ENCODE assay signal across 8 cellular contexts in the genomic region with DNA sequence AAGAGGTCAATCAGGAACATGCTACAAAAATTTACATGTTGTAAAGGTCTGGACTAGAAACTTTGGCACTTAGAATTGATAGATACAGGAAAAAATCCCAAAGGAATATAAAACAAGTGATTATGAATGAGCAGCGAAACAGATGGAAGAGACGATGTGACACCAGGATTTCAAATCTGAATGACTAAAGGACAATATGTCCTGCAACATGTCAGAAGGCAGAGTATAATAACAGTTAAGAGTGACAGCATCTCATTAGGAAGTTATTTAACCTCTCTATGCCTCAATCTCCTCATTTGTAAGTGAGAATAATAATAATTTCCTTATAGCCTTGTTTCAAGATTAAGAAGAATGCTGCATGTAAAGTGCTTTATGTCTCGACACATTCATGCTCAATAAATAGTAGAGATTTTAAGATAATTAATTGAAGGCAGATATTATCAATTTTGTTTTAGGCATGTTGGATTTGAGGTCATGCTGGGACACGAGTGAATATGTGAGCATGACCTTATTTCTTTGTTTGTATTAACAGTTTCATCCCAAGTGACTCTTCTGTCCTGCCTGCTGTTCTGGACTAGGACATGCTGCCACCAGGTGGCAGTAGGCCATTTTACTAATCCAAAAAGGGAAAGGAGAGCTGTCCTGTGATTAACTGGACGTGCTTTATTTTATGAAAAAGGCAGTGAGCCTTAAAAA. TPM values are rescaled to one million over a fixed set of nuclear protein-coding genes. Genes with fewer than 3 reads are reported as not detected.
DNase-seq lines count a peak whose midpoint lies in the region; ATAC-seq and TF ChIP-seq lines count a peak whose summit lies in the region.

No MANE protein-coding gene starts in this region.

- 37% methylated on average over 5 of the region's 5 CpGs for WGBS in prostate gland

- H3K27ac ChIP-seq in cardiac muscle cell (no peak overlapping the region), prostate gland (no peak overlapping the region)

- TF ChIP-seq POLR2A in prostate gland (IDR thresholded peaks at IDR 0.05): no peak

- TF ChIP-seq CTCF in cardiac muscle cell (IDR thresholded peaks at IDR 0.05; ENCODE audit: low read depth, low read length) (peak; percentile 85), prostate gland (IDR thresholded peaks at IDR 0.05) (peak; percentile 72 to 89 (median 84))

- H3K4me3 ChIP-seq in cardiac muscle cell (no peak overlapping the region), prostate gland (no peak overlapping the region)

- H3K4me1 ChIP-seq in cardiac muscle cell (ENCODE audit: low read depth) (peaks cover 3% of the 10 kb centered on the region), prostate gland (replicated peaks) (no peaks in the 10 kb centered on the region)

- ATAC-seq in GM21367 (IDR thresholded peaks at IDR 0.05; ENCODE audit: unreplicated experiment): peak; percentile 38

- DNase-seq in DMS 273 (lab: John Stamatoyannopoulos, UW; ENCODE audit: unreplicated experiment): peak; percentile 82
- peak; percentile 53 for DNase-seq in KBM-7
- DNase-seq in RPMI8226: peak; percentile 59
- DNase-seq in activated naive CD4-positive, alpha-beta T cell treated with anti-CD3 and anti-CD28 coated beads, Interleukin-2, amount 50 U/mL, for 16 hours: peak; percentile 47
- peak; percentile 65 to 85 for DNase-seq in cardiac muscle cell (ENCODE audit: low read depth in 1 of 2, low spot score in 1 of 2)
- peak; percentile 74 for DNase-seq in prostate gland (ENCODE audit: low spot score)
- DNase-seq in NCI-H128 (lab: John Stamatoyannopoulos, UW; ENCODE audit: unreplicated experiment): no peak

- no peaks in the 10 kb centered on the region for H3K36me3 ChIP-seq in cardiac muscle cell
- H3K36me3 ChIP-seq in prostate gland: no peaks in the 10 kb centered on the region

- intact Hi-C loops in prostate gland (cut with DNase I): loop anchor here (2.0 kb wide), 1 partner anchor 90 kb away; the partner anchor contains the start of gene NT5DC1

- H3K9me3 ChIP-seq in cardiac muscle cell (ENCODE audit: low read depth): no peaks in the 10 kb centered on the region
- H3K9me3 ChIP-seq in prostate gland: no peaks in the 10 kb centered on the region

- no peaks in the 10 kb centered on the region for H3K27me3 ChIP-seq in cardiac muscle cell
- H3K27me3 ChIP-seq in prostate gland (replicated peaks; ENCODE audit: insufficient read depth): no peaks in the 10 kb centered on the region

- in situ Hi-C loops in KBM-7 (cut with MboI; ENCODE audit: low pct_unique_long_range_greater_than_20kb, low sequenced_read_pairs): no loop called here

RNA-seq across cellular contexts. Expression of gene FRK, which starts 50.1 kb away (rescaled TPM):
- 0.60 and 0.71 TPM in 2 replicates for total RNA-seq in cardiac muscle cell
- 0.45 and 1.0 TPM in 2 replicates for polyA plus RNA-seq in cardiac muscle cell
- total RNA-seq in prostate gland: 1 to 10 TPM; 3.2 to 6.9 TPM
